7 cellular contexts compared by ENCODE assay signal in the genomic region with DNA sequence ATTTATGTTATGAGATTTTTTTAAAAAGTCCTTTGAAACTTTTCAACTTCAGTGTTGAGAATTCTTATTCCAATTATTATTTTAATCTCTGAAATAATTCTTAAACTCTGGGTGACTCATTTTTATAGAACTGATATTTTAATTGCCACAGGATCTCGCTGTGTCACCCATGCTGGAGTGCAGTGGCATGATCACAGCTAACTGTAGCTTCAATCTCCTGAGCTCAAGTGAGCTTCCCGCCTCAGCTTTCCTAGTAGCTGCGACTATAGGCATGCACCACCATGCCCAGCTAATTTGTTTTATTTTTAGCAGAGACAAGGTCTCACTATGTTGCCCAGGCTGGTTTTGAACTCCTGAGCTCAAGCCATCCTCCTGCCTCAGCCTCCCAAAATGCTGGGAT.
"Had no signal": no experiment of that assay in that cellular context is flagged by ENCODE, and none has a peak within 500 bp of the region (broad histone marks: within the 10 kb centered on the region; RNA-seq: fewer than 3 reads in every experiment).

No MANE protein-coding gene starts in this region.

- ATAC-seq: GM12878 had no signal

- H3K4me3 ChIP-seq: GM12878 had no signal

- FAIRE-seq: GM12878, GM12891, GM12892, GM18507, GM19239 had no signal

- DNase-seq: GDM1, GF-D8 had no signal
